Comparison of ENCODE assay signal across 8 cellular contexts in genomic region chr14:89955022-89955414, GRCh38. TPM values are rescaled to one million over a fixed set of nuclear protein-coding genes. Genes with fewer than 3 reads are reported as not detected.
DNase-seq lines count a peak whose midpoint lies in the region; FAIRE-seq and TF ChIP-seq lines count a peak whose summit lies in the region.

No MANE protein-coding gene starts in this region.

- peaks cover 32% of the 10 kb centered on the region for H3K4me1 Mint-ChIP-seq in activated naive CD8-positive, alpha-beta T cell treated with anti-CD3 and anti-CD28 coated beads for 36 hours
- H3K4me1 Mint-ChIP-seq in immature natural killer cell, result peaks cover 47 to 64% of the 10 kb centered on the region in 2 donors

- CTCF ChIA-PET in BJ (lab: Yijun Ruan, JAX) (interaction anchor here (1.0 to 2.0 kb wide), 3 partner anchors 15 to 281 kb away, joined by 3 to 11 read pairs (median 3); no protein-coding TSS in a partner anchor), HEK293 (lab: Yijun Ruan, JAX) (interaction anchor here (0.7 to 4.8 kb wide), 5 partner anchors 11 to 162 kb away, joined by 3 to 39 read pairs (median 4); no protein-coding TSS in a partner anchor)

- TF ChIP-seq CTCF in BJ (IDR thresholded peaks at IDR 0.05; ENCODE audit: insufficient read depth, low read depth, low read length), result no peak
- TF ChIP-seq CTCF in HEK293 (tag by site-specific recombination; IDR thresholded peaks at IDR 0.05), result no peak

- peak overlapping the region; percentile 86 for H3K27ac Mint-ChIP-seq in activated naive CD8-positive, alpha-beta T cell treated with anti-CD3 and anti-CD28 coated beads for 36 hours
- H3K27ac Mint-ChIP-seq in immature natural killer cell, result peak overlapping the region; percentile 85 to 97 (median 94)

- H3K4me3 Mint-ChIP-seq in activated naive CD8-positive, alpha-beta T cell treated with anti-CD3 and anti-CD28 coated beads for 36 hours, result peak overlapping the region; percentile 92
- peak overlapping the region; percentile 91 to 99 (median 96) for H3K4me3 Mint-ChIP-seq in immature natural killer cell

- DNase-seq in BJ (ENCODE audit: low read depth) (no peak), immature natural killer cell (no peak), GOT3 (lab: John Stamatoyannopoulos, UW) (no peak), urothelium cell line (ENCODE audit: low spot score) (no peak), NCI-H510A (lab: John Stamatoyannopoulos, UW) (no peak)
- no peak for DNase-seq in activated naive CD8-positive, alpha-beta T cell treated with anti-CD3 and anti-CD28 coated beads for 36 hours

- H3K9me3 ChIP-seq in HEK293 (ENCODE audit: control insufficient read depth, insufficient read depth, low read depth, low read length), result no peaks in the 10 kb centered on the region
- H3K9me3 ChIP-seq in subcutaneous abdominal adipose tissue (ENCODE audit: control insufficient read depth in 5 of 5, low read length in 5 of 5), result no peaks in the 10 kb centered on the region

- POLR2A ChIA-PET in BJ (lab: Charles Lee), result interaction anchor here (1.0 kb wide), 1 partner anchor 29 kb away, joined by 3 read pairs; no protein-coding TSS in a partner anchor
- POLR2A ChIA-PET in HEK293 (lab: Yijun Ruan, JAX), result interaction anchor here (0.6 to 1.5 kb wide), 6 partner anchors 15 to 914 kb away, joined by 3 to 6 read pairs (median 4); partner anchors contain the start of gene KCNK13

- H3K27ac ChIP-seq in HEK293 (ENCODE audit: extremely low read depth, low read depth, low read length), result peak overlapping the region; percentile 77; the same call in 1 of the 2 replicates
- peak overlapping the region; percentile 65 for H3K27ac ChIP-seq in subcutaneous abdominal adipose tissue (ENCODE audit: low read depth, low read length)

- peaks cover 33% of the 10 kb centered on the region for H3K36me3 Mint-ChIP-seq in activated naive CD8-positive, alpha-beta T cell treated with anti-CD3 and anti-CD28 coated beads for 36 hours
- peaks cover 0 to 11% (median 8%) of the 10 kb centered on the region in 3 donors for H3K36me3 Mint-ChIP-seq in immature natural killer cell

- H3K9me3 Mint-ChIP-seq in activated naive CD8-positive, alpha-beta T cell treated with anti-CD3 and anti-CD28 coated beads for 36 hours, result peaks cover 5% of the 10 kb centered on the region
- no peaks in the 10 kb centered on the region for H3K9me3 Mint-ChIP-seq in immature natural killer cell

- no peaks in the 10 kb centered on the region for H3K27me3 Mint-ChIP-seq in activated naive CD8-positive, alpha-beta T cell treated with anti-CD3 and anti-CD28 coated beads for 36 hours
- H3K27me3 Mint-ChIP-seq in immature natural killer cell (ENCODE audit: low read depth in 3 of 3), result peaks cover 11 to 21% (median 21%) of the 10 kb centered on the region in 3 donors

- H3K27me3 ChIP-seq in BJ (ENCODE audit: control insufficient read depth, insufficient read depth, low read length) (no peaks in the 10 kb centered on the region), subcutaneous abdominal adipose tissue (ENCODE audit: control insufficient read depth in 5 of 5, insufficient read depth in 4 of 5, low read length in 5 of 5) (no peaks in the 10 kb centered on the region)

- peak overlapping the region; percentile 54 for H3K4me3 ChIP-seq in BJ (ENCODE audit: low read depth, low read length)
- peak overlapping the region; percentile 72 for H3K4me3 ChIP-seq in HEK293 (ENCODE audit: low read depth, low read length)
- peak overlapping the region; percentile 90 to 98 (median 95) for H3K4me3 ChIP-seq in subcutaneous abdominal adipose tissue (ENCODE audit: low read depth in 1 of 5, low read length in 5 of 5)

- FAIRE-seq in urothelium cell line (lab: Jason Lieb, UNC), result no peak

- H3K36me3 ChIP-seq in BJ (ENCODE audit: control insufficient read depth, insufficient read depth, low read length), result peaks cover 5% of the 10 kb centered on the region
- peaks cover 3 to 41% of the 10 kb centered on the region in 2 experiments; a peak in 2 of 3 replicates for H3K36me3 ChIP-seq in HEK293 (ENCODE audit: control insufficient read depth in 2 of 2, insufficient read depth in 1 of 2, low read length in 2 of 2)
- H3K36me3 ChIP-seq in subcutaneous abdominal adipose tissue (ENCODE audit: control insufficient read depth in 5 of 5, insufficient read depth in 5 of 5, low read length in 5 of 5), result peaks cover 0 to 12% (median 0%) of the 10 kb centered on the region in 5 donors

- peak overlapping the region; percentile 59 to 89 (median 81) for H3K9ac ChIP-seq in subcutaneous abdominal adipose tissue (ENCODE audit: low read length in 5 of 5)

- peaks cover 3% of the 10 kb centered on the region; the same call in 1 of the 2 replicates for H3K4me1 ChIP-seq in HEK293 (ENCODE audit: control insufficient read depth, insufficient read depth, low read length)
- H3K4me1 ChIP-seq in subcutaneous abdominal adipose tissue (ENCODE audit: control insufficient read depth in 5 of 5, insufficient read depth in 5 of 5, low read length in 5 of 5), result peaks cover 3 to 31% (median 25%) of the 10 kb centered on the region in 5 donors

TF ChIP-seq in HEK293, 187 proteins besides CTCF, POLR2A, EP300 and RAD21:
- no peak for TF ChIP-seq ZNF521 (tag by site-specific recombination; IDR thresholded peaks at IDR 0.05)
- no peak for TF ChIP-seq ZNF792 (tag by site-specific recombination; IDR thresholded peaks at IDR 0.05)
- 0 out of 2 replicates have a peak, but pooled peaks have one; percentile 16 for TF ChIP-seq ZSCAN30 (tag by site-specific recombination; IDR thresholded peaks at IDR 0.05)
- 0 out of 2 replicates have a peak, but pooled peaks have one; percentile 8 for TF ChIP-seq KLF17 (tag by site-specific recombination; IDR thresholded peaks at IDR 0.05)
- TF ChIP-seq ZNF561 (tag by site-specific recombination; IDR thresholded peaks at IDR 0.05; ENCODE audit: borderline replicate concordance), result no peak
- no peak for TF ChIP-seq PRDM6 (tag by site-specific recombination; IDR thresholded peaks at IDR 0.05)
- TF ChIP-seq ZNF335 (tag by site-specific recombination; conservative IDR thresholded peaks at IDR 0.05), result peak; percentile 86
TF ChIP-seq in HEK293: peak in this region for 3.

RNA-seq across cellular contexts. Expression of gene EFCAB11, which starts 0.5 kb away (rescaled TPM):
- 2.2 and 7.3 TPM in 2 replicates for polyA plus RNA-seq in BJ (2011; rRNA removed)
- 2.2 and 2.8 TPM in 2 replicates for polyA minus RNA-seq in BJ (2011; rRNA and poly(A)+ RNA removed)
- total RNA-seq in activated naive CD8-positive, alpha-beta T cell treated with anti-CD3 and anti-CD28 coated beads for 36 hours, result 1 to 10 TPM; 8.3 TPM
- polyA plus RNA-seq in immature natural killer cell, result 1 to 10 TPM; 3.5 to 6.3 (median 6.1) TPM

RNA-seq across cellular contexts. Expression of gene TDP1, which starts 0.7 kb away (rescaled TPM):
- 18.8 and 21.1 TPM in 2 replicates for polyA plus RNA-seq in BJ (2011; rRNA removed)
- 16.1 and 22.5 TPM in 2 replicates for polyA minus RNA-seq in BJ (2011; rRNA and poly(A)+ RNA removed)
- total RNA-seq in activated naive CD8-positive, alpha-beta T cell treated with anti-CD3 and anti-CD28 coated beads for 36 hours, result 10 to 100 TPM; 88.4 to 96.8 TPM
- 10 to 100 TPM; 25.8 to 31.4 (median 27.0) TPM for polyA plus RNA-seq in immature natural killer cell
